Comparison of ENCODE assay signal across 8 cellular contexts in the genomic region with DNA sequence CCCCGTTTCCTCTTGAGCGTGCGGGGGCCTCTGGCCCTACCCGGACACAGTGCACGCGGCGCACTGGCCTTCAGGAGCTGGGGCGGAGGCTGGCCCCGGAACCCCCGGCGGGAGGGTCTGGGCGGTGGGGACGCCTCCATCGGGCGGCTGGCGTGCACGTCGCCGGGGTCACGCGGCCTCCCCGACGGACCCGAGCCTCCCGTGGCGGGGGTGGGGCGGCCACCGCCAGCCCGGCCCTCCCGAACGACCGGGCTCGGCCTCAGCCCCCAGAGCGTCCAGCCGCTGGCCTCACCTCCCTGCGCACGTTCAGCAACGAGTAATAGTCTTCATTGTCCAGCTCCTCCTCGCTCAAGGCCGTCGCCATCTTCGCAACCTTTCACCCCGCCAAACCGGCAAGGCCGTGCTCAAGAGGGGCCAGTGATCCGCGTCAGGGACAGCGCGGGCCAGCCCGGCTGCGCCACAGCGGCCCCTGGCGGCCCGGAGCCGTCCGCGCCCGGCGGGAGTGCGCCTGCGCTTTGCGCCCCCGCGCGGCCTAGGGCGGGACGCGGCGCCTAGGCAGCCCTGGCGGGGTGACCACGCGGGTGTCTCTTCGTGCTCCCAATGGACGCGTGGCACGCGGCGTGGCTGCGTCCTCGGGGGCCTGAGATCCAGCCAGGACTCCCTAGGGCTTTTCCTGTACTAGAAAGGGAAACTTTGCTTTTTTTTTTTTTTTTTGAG. TPM values are rescaled to one million over a fixed set of nuclear protein-coding genes. Genes with fewer than 3 reads are reported as not detected.
DNase-seq lines count a peak whose midpoint lies in the region; ATAC-seq and TF ChIP-seq lines count a peak whose summit lies in the region.

A gene with protein sequence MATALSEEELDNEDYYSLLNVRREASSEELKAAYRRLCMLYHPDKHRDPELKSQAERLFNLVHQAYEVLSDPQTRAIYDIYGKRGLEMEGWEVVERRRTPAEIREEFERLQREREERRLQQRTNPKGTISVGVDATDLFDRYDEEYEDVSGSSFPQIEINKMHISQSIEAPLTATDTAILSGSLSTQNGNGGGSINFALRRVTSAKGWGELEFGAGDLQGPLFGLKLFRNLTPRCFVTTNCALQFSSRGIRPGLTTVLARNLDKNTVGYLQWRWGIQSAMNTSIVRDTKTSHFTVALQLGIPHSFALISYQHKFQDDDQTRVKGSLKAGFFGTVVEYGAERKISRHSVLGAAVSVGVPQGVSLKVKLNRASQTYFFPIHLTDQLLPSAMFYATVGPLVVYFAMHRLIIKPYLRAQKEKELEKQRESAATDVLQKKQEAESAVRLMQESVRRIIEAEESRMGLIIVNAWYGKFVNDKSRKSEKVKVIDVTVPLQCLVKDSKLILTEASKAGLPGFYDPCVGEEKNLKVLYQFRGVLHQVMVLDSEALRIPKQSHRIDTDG (minus strand): TSS at position 380 of the 717 bp plus-strand sequence. CDS start 16 bp downstream, at position 364.

- H3K4me3 ChIP-seq in GM12875 (ENCODE audit: low read depth, low read length) (peak within 1 kb of the TSS; percentile 88), adipocyte (ENCODE audit: low read length) (peak within 1 kb of the TSS; percentile 96), heart left ventricle (peak within 1 kb of the TSS; percentile 68 to 100 (median 94))

- H3K27ac Mint-ChIP-seq in type B pancreatic cell = peak within 1 kb of the TSS; percentile 91

- peak within 1 kb of the TSS; percentile 94 for H3K4me3 Mint-ChIP-seq in type B pancreatic cell

- H3K4me1 ChIP-seq in adipocyte (ENCODE audit: control insufficient read depth, insufficient read depth, low read length) (peaks cover 10% of the 10 kb centered on the region), heart left ventricle (peaks cover 5 to 29% (median 19%) of the 10 kb centered on the region in 12 donors)

- peak within 1 kb of the TSS; percentile 70 to 92 (median 87) for H3K27ac ChIP-seq in heart left ventricle

- H3K9me3 Mint-ChIP-seq in type B pancreatic cell = no peaks in the 10 kb centered on the region

- intact Hi-C loops in heart left ventricle (cut with DNase I) = loop anchor here in 1 of 10 donors (2.0 to 5.0 kb wide), 2 partner anchors 83 to 99 kb away; a partner anchor contains a TSS
- intact Hi-C loops in posterior cingulate gyrus (cut with DNase I) = loop anchor here (1.0 to 10.0 kb wide), 3 partner anchors 77 to 147 kb away; a partner anchor contains a TSS

- no peaks in the 10 kb centered on the region for H3K36me3 Mint-ChIP-seq in type B pancreatic cell

- H3K27me3 ChIP-seq in adipocyte (replicated peaks; ENCODE audit: control insufficient read depth, insufficient read depth, low read length) (peaks cover under 1% of the 10 kb centered on the region), heart left ventricle (no peaks in the 10 kb centered on the region)

- H3K36me3 ChIP-seq in adipocyte (ENCODE audit: control insufficient read depth, insufficient read depth, low read length, severe bottlenecking) (no peaks in the 10 kb centered on the region), heart left ventricle (peaks cover 0 to 5% (median 0%) of the 10 kb centered on the region in 9 donors)

- DNase-seq in NCI-H1105 treated with DMSO at 0.1 percent for 48 hours (lab: John Stamatoyannopoulos, UW) = peak; percentile 85
- peak; percentile 84 for DNase-seq in T follicular helper cell (ENCODE audit: low read depth)
- peak; percentile 94 for DNase-seq in adipocyte (ENCODE audit: low read depth)
- peak; percentile 90 to 95 (median 92) for DNase-seq in heart left ventricle
- peak; percentile 88 to 98 (median 90) for DNase-seq in posterior cingulate gyrus
- peak; percentile 94 for DNase-seq in type B pancreatic cell (ENCODE audit: extremely low spot score, unreplicated experiment)

- H3K9me3 ChIP-seq in adipocyte (ENCODE audit: control insufficient read depth, low read length) (no peaks in the 10 kb centered on the region), heart left ventricle (no peaks in the 10 kb centered on the region)

- WGBS in heart left ventricle, 4 donors = 0 to 1% (median 0%) methylated on average over 47 to 80 of the region's 80 CpGs

- ATAC-seq in HG02678 (IDR thresholded peaks at IDR 0.05; ENCODE audit: unreplicated experiment) (peak; percentile 92), heart left ventricle (peak; percentile 89 to 98 (median 95))

- TF ChIP-seq POLR2A in heart left ventricle (IDR thresholded peaks at IDR 0.05) = peak in 1 of 2 donors; percentile 34

- H3K9ac ChIP-seq in adipocyte (ENCODE audit: low read length) = peak within 1 kb of the TSS; percentile 90

- TF ChIP-seq CTCF in GM12875 (IDR thresholded peaks at IDR 0.05; ENCODE audit: borderline replicate concordance, insufficient read depth, low read depth, low read length) = peak; percentile 99
- TF ChIP-seq CTCF in heart left ventricle (IDR thresholded peaks at IDR 0.05) = peak; percentile 60 to 100 (median 93)
- TF ChIP-seq CTCF in type B pancreatic cell (conservative IDR thresholded peaks at IDR 0.05) = peak; percentile 98

- peaks cover 15% of the 10 kb centered on the region for H3K4me1 Mint-ChIP-seq in type B pancreatic cell (ENCODE audit: unreplicated experiment)

- peaks cover 1% of the 10 kb centered on the region for H3K27me3 Mint-ChIP-seq in type B pancreatic cell

RNA-seq across cellular contexts. Expression of the gene that starts here (rescaled TPM):
- 10 to 100 TPM; 42.4 to 67.4 (median 61.2) TPM for total RNA-seq in heart left ventricle
- 10 to 100 TPM; 45.1 to 47.8 TPM for polyA plus RNA-seq in heart left ventricle
- 65.2 and 70.3 TPM in 2 replicates for total RNA-seq in type B pancreatic cell (ENCODE audit: low replicate concordance)

Comparison
In these comparisons a context has a peak if more than half of its experiments do, and no peak if none do; other contexts are left out.
1. Peak in every context shown above with its lines: DNase-seq, ATAC-seq, H3K4me3 ChIP-seq and H3K27ac ChIP-seq.